In genomic region chr2:235546151-235546435, GRCh38 we compare ENCODE assay signal across 16 cellular contexts.
"Had no signal": no experiment of that assay in that cellular context is flagged by ENCODE, and none has a peak within 500 bp of the region (broad histone marks: within the 10 kb centered on the region; RNA-seq: fewer than 3 reads in every experiment).

No MANE protein-coding gene starts in this region.

- DNase-seq: effector CD8-positive, alpha-beta T cell; foreskin melanocyte; heart right ventricle; hypothalamus; mammary epithelial cell; natural killer cell; occipital lobe; small intestine; stimulated activated CD4-positive, alpha-beta T cell treated with anti-CD3 and anti-CD28 coated beads, Interleukin-2, amount 100 ng/mL, for 48 hours; stimulated activated naive CD4-positive, alpha-beta T cell treated with Interleukin-2 at 50 U/mL for 16 hours; thyroid gland had no signal

- H3K27ac ChIP-seq: coronary artery, heart right ventricle, sigmoid colon, thyroid gland, upper lobe of right lung, vagina had no signal

- H3K9me3 Mint-ChIP-seq: natural killer cell had no signal

- H3K4me1 ChIP-seq: thyroid gland had no signal

- H3K27ac Mint-ChIP-seq: natural killer cell had no signal

- H3K4me3 ChIP-seq: coronary artery, heart right ventricle, sigmoid colon, thyroid gland, upper lobe of right lung, vagina had no signal

- H3K36me3 ChIP-seq: heart right ventricle, sigmoid colon, thyroid gland, upper lobe of right lung, vagina had no signal

- H3K36me3 Mint-ChIP-seq: natural killer cell had no signal

- ATAC-seq: left lobe of liver, natural killer cell had no signal

- H3K9me3 ChIP-seq: heart right ventricle, sigmoid colon, thyroid gland, upper lobe of right lung, vagina had no signal

- H3K4me1 Mint-ChIP-seq: natural killer cell had no signal

- H3K4me3 Mint-ChIP-seq: natural killer cell had no signal

- H3K27me3 ChIP-seq: heart right ventricle, sigmoid colon, thyroid gland, upper lobe of right lung, vagina had no signal
